Comparison of ENCODE assay signal across 8 cellular contexts in genomic region chr13:32164622-32165268, GRCh38.
DNase-seq lines count a peak whose midpoint lies in the region; ATAC-seq and TF ChIP-seq lines count a peak whose summit lies in the region.

No MANE protein-coding gene starts in this region.

- H3K4me3 Mint-ChIP-seq in stimulated activated effector memory CD8-positive, alpha-beta T cell treated with anti-CD3 and anti-CD28 coated beads, Interleukin-12 subunit alpha, Interleukin-12 subunit beta, amount 100 ng/mL, for 72 hours = no peak overlapping the region

- intact Hi-C loops in ascending aorta (cut with DNase I) = loop anchor here (5.0 kb wide), 2 partner anchors 38 to 132 kb away; partner anchors contain the start of gene FRY

- H3K4me1 Mint-ChIP-seq in stimulated activated effector memory CD8-positive, alpha-beta T cell treated with anti-CD3 and anti-CD28 coated beads, Interleukin-12 subunit alpha, Interleukin-12 subunit beta, amount 100 ng/mL, for 72 hours = no peaks in the 10 kb centered on the region

- peak in 2 of 3 experiments; percentile 30 to 32 for TF ChIP-seq CTCF in ascending aorta (IDR thresholded peaks at IDR 0.05)

- ATAC-seq in stimulated activated effector memory CD8-positive, alpha-beta T cell treated with anti-CD3 and anti-CD28 coated beads, Interleukin-12 subunit alpha, Interleukin-12 subunit beta, amount 100 ng/mL, for 72 hours = peak; percentile 71
- no peak for ATAC-seq in GM21723 (IDR thresholded peaks at IDR 0.05; ENCODE audit: unreplicated experiment)

- peaks cover 3 to 6% of the 10 kb centered on the region in 2 donors for H3K36me3 ChIP-seq in ascending aorta
- no peaks in the 10 kb centered on the region for H3K36me3 ChIP-seq in iPS DF 6.9 (ENCODE audit: control insufficient read depth, insufficient read depth, low read length)

- H3K27ac ChIP-seq in ascending aorta (peak overlapping the region; percentile 37 to 71), iPS DF 6.9 (ENCODE audit: low read length) (no peak overlapping the region)

- no peaks in the 10 kb centered on the region for H3K9me3 Mint-ChIP-seq in stimulated activated effector memory CD8-positive, alpha-beta T cell treated with anti-CD3 and anti-CD28 coated beads, Interleukin-12 subunit alpha, Interleukin-12 subunit beta, amount 100 ng/mL, for 72 hours

- H3K27me3 ChIP-seq in ascending aorta = no peaks in the 10 kb centered on the region
- no peaks in the 10 kb centered on the region for H3K27me3 ChIP-seq in iPS DF 6.9 (ENCODE audit: control insufficient read depth, insufficient read depth, low read length)

- H3K9me3 ChIP-seq in ascending aorta = no peaks in the 10 kb centered on the region
- H3K9me3 ChIP-seq in iPS DF 6.9 (ENCODE audit: control insufficient read depth, insufficient read depth, low read length) = no peaks in the 10 kb centered on the region

- H3K4me3 ChIP-seq in ascending aorta = no peak overlapping the region
- H3K4me3 ChIP-seq in iPS DF 6.9 (ENCODE audit: low read length) = no peak overlapping the region

- WGBS in iPS DF 6.9 (ENCODE audit: insufficient coverage, insufficient read length) = no CpG with 5 or more reads among the region's 4 CpGs

- no peaks in the 10 kb centered on the region for H3K36me3 Mint-ChIP-seq in stimulated activated effector memory CD8-positive, alpha-beta T cell treated with anti-CD3 and anti-CD28 coated beads, Interleukin-12 subunit alpha, Interleukin-12 subunit beta, amount 100 ng/mL, for 72 hours

- DNase-seq in stimulated activated CD4-positive, alpha-beta T cell treated with anti-CD3 and anti-CD28 coated beads, Interleukin-15, amount 100 ng/mL, for 24 hours = peak; percentile 24
- DNase-seq in stimulated activated CD4-positive, alpha-beta T cell treated with anti-CD3 and anti-CD28 coated beads, Interleukin-4, amount 100 ng/mL, for 1 hour = no peak
- peak; percentile 96 for DNase-seq in HT-29 (ENCODE audit: low spot score)
- DNase-seq in NCI-H82 (lab: John Stamatoyannopoulos, UW) = peak; percentile 95
- DNase-seq in ascending aorta (ENCODE audit: low spot score in 2 of 2) = no peak
- DNase-seq in iPS DF 6.9 (ENCODE audit: low read depth, low spot score) = peak; percentile 79
- DNase-seq in stimulated activated effector memory CD8-positive, alpha-beta T cell treated with anti-CD3 and anti-CD28 coated beads, Interleukin-12 subunit alpha, Interleukin-12 subunit beta, amount 100 ng/mL, for 72 hours (ENCODE audit: low spot score in 2 of 2) = peak in 1 of 2 donors; percentile 51

- no peak overlapping the region for H3K27ac Mint-ChIP-seq in stimulated activated effector memory CD8-positive, alpha-beta T cell treated with anti-CD3 and anti-CD28 coated beads, Interleukin-12 subunit alpha, Interleukin-12 subunit beta, amount 100 ng/mL, for 72 hours

- H3K4me1 ChIP-seq in ascending aorta (peaks cover 0 to 10% of the 10 kb centered on the region in 2 donors), iPS DF 6.9 (ENCODE audit: control insufficient read depth, insufficient read depth, low read length) (no peaks in the 10 kb centered on the region)

Comparison
In these comparisons a context has a peak if more than half of its experiments do, and no peak if none do; other contexts are left out.
1. DNase-seq: peak in stimulated activated CD4-positive, alpha-beta T cell treated with anti-CD3 and anti-CD28 coated beads, Interleukin-15, amount 100 ng/mL, for 24 hours (single experiment), HT-29 (single experiment), NCI-H82 (single experiment) and iPS DF 6.9 (single experiment); none in stimulated activated CD4-positive, alpha-beta T cell treated with anti-CD3 and anti-CD28 coated beads, Interleukin-4, amount 100 ng/mL, for 1 hour (single experiment) and ascending aorta (0 of 2).